In the genomic region with DNA sequence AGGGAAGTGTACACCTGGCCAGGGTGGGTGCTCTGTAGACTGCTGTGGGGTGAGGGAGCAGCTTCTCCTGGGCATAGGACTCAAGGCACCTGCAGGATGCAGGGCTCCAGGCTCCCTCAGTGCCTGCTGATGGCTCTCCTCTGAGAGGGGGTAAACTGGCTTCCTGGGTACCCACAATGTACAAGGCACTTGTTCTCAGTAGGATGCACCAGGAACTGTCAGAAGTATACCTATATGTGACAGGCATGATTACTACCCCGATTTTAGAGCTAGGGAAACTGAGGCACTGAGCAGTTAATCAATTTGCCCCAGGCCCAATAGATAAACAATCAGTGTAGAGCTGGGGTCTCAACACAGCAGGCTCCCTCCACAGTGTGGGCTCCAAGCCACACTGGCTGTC, we compare ENCODE assay signal across 27 cellular contexts.
"Had no signal": no experiment of that assay in that cellular context is flagged by ENCODE, and none has a peak within 500 bp of the region (broad histone marks: within the 10 kb centered on the region; RNA-seq: fewer than 3 reads in every experiment).

No MANE protein-coding gene starts in this region.

- H3K9ac ChIP-seq: neural progenitor cell, parathyroid adenoma had no signal

- ATAC-seq: natural killer cell; stimulated activated naive B cell treated with anti-CD40 and anti-IgM and Interleukin-4, amounts not matched to agents 10 μg/mL and 1 μg/mL and 100 μg/mL, for 72 hours; stimulated activated naive CD8-positive, alpha-beta T cell treated with anti-CD3 and anti-CD28 coated beads, Interleukin-15, Interleukin-2, amounts not matched to agents 100 U/mL and 50 U/mL, for 24 hours had no signal

- H2AFZ ChIP-seq: neural progenitor cell, parathyroid adenoma had no signal

- H3K4me1 ChIP-seq: parathyroid adenoma, right atrium auricular region, right lobe of liver, stomach, testis, transverse colon, upper lobe of left lung, uterus had no signal

- H3K9me3 ChIP-seq: left ventricle myocardium inferior, neutrophil, right atrium auricular region, right lobe of liver, stomach, testis, thyroid gland, transverse colon, upper lobe of left lung, uterus had no signal

- H3K27me3 ChIP-seq: neural progenitor cell, right atrium auricular region, right lobe of liver, testis, thyroid gland, transverse colon, upper lobe of left lung, uterus had no signal

- H3K36me3 ChIP-seq: left ventricle myocardium inferior, neural progenitor cell, neutrophil, right atrium auricular region, right lobe of liver, stomach, thyroid gland, transverse colon, upper lobe of left lung, uterus had no signal

- DNase-seq: hypothalamus; immature natural killer cell; kidney; left ventricle myocardium inferior; mesendoderm; naive B cell; natural killer cell; nephron progenitor cell; occipital lobe; right lobe of liver; stimulated activated CD4-positive, alpha-beta T cell treated with anti-CD3 and anti-CD28 coated beads, Interleukin-2, amount 100 ng/mL, for 24 hours; stimulated activated CD4-positive, alpha-beta T cell treated with anti-CD3 and anti-CD28 coated beads, Interleukin-4, amount 100 ng/mL, for 1 hour; stimulated activated naive B cell treated with anti-CD40 and anti-IgM and Interleukin-4, amounts not matched to agents 10 μg/mL and 1 μg/mL and 100 μg/mL, for 72 hours; stimulated activated naive CD8-positive, alpha-beta T cell treated with anti-CD3 and anti-CD28 coated beads, Interleukin-15, Interleukin-2, amounts not matched to agents 100 U/mL and 50 U/mL, for 24 hours; stomach; testis; thyroid gland; transverse colon; upper lobe of left lung; uterus had no signal

- H3K4me2 ChIP-seq: neural progenitor cell, smooth muscle cell had no signal

- H3K4me3 ChIP-seq: left ventricle myocardium inferior, lung, neural progenitor cell, right atrium auricular region, right lobe of liver, smooth muscle cell, stomach, testis, thyroid gland, transverse colon, upper lobe of left lung, uterus had no signal

- FAIRE-seq: islet of Langerhans, kidney had no signal

- H3K79me2 ChIP-seq: parathyroid adenoma had no signal

- H3K27ac ChIP-seq: left ventricle myocardium inferior, neural progenitor cell, neutrophil, parathyroid adenoma, right atrium auricular region, right lobe of liver, stomach, testis, thyroid gland, transverse colon, upper lobe of left lung, uterus had no signal
